ENCODE assay signal across 10 cellular contexts in genomic region chr16:17301593-17302135, GRCh38.
DNase-seq lines count a peak whose midpoint lies in the region; ATAC-seq, FAIRE-seq and TF ChIP-seq lines count a peak whose summit lies in the region.
"Had no signal": no experiment of that assay in that cellular context is flagged by ENCODE, and none has a peak within 500 bp of the region (broad histone marks: within the 10 kb centered on the region; RNA-seq: fewer than 3 reads in every experiment).

No MANE protein-coding gene starts in this region.

- TF ChIP-seq POLR2A in GM12892 (IDR thresholded peaks at IDR 0.05; ENCODE audit: low read depth, low read length), result no peak

- peaks cover 8% of the 10 kb centered on the region for H3K4me1 ChIP-seq in right cardiac atrium (ENCODE audit: control insufficient read depth, insufficient read depth, low read length)
- no peaks in the 10 kb centered on the region for H3K4me1 ChIP-seq in HAP-1

- no peaks in the 10 kb centered on the region for H3K36me3 Mint-ChIP-seq in effector memory CD8-positive, alpha-beta T cell (ENCODE audit: insufficient read depth)

- H3K4me3 ChIP-seq in right cardiac atrium (ENCODE audit: low read length) (no peak overlapping the region), HAP-1 (no peak overlapping the region)

- peak; percentile 35 for DNase-seq in GM12892 (ENCODE audit: insufficient read length)
- no peak for DNase-seq in effector memory CD8-positive, alpha-beta T cell
- DNase-seq in right cardiac atrium, result no peak
- no peak for DNase-seq in HAP-1 (ENCODE audit: low spot score in 2 of 2)
- DNase-seq in NCI-H1048 (lab: John Stamatoyannopoulos, UW), result no peak
- no peak for DNase-seq in islet precursor cell

- no peak overlapping the region for H3K4me3 Mint-ChIP-seq in effector memory CD8-positive, alpha-beta T cell
- H3K4me3 Mint-ChIP-seq: T-helper 1 cell treated with Interleukin-12 subunit alpha and Interleukin-12 subunit beta and Interleukin-4 antibody, amounts not matched to agents 30 μg/mL and 1 μg/mL, for 36 hours had no signal

- intact Hi-C loops in right cardiac atrium (cut with DNase I), result no loop called here

- no peak overlapping the region for H3K27ac Mint-ChIP-seq in effector memory CD8-positive, alpha-beta T cell

- H3K36me3 ChIP-seq in HAP-1 (replicated peaks), result no peaks in the 10 kb centered on the region

- peak; percentile 79 for FAIRE-seq in GM12892 (lab: Jason Lieb, UNC)
- FAIRE-seq: colon had no signal

- H3K9me3 ChIP-seq in right cardiac atrium (ENCODE audit: control insufficient read depth, low read length), result no peaks in the 10 kb centered on the region
- no peaks in the 10 kb centered on the region for H3K9me3 ChIP-seq in HAP-1

- in situ Hi-C loops in HAP-1 (cut with MboI; ENCODE audit: low sequenced_read_pairs), result no loop called here

- WGBS in right cardiac atrium, result 89% methylated on average over 10 of the region's 10 CpGs

- H3K27me3 ChIP-seq in right cardiac atrium (ENCODE audit: control insufficient read depth, insufficient read depth) (no peaks in the 10 kb centered on the region), HAP-1 (ENCODE audit: low read depth) (no peaks in the 10 kb centered on the region)

- ATAC-seq in GM21367 (IDR thresholded peaks at IDR 0.05; ENCODE audit: unreplicated experiment), result peak; percentile 83
- peak; percentile 86 for ATAC-seq in HG03432 (IDR thresholded peaks at IDR 0.05; ENCODE audit: unreplicated experiment)
- peak; percentile 68 for ATAC-seq in effector memory CD8-positive, alpha-beta T cell (replicated peaks)
- no peak for ATAC-seq in right cardiac atrium

- no peaks in the 10 kb centered on the region for H3K27me3 Mint-ChIP-seq in effector memory CD8-positive, alpha-beta T cell

- H3K4me1 Mint-ChIP-seq in effector memory CD8-positive, alpha-beta T cell (ENCODE audit: low read depth in 2 of 2), result peaks cover 21 to 33% of the 10 kb centered on the region in 2 donors

- H3K27ac ChIP-seq in right cardiac atrium (ENCODE audit: low read length), result no peak overlapping the region

- H3K9me3 Mint-ChIP-seq in effector memory CD8-positive, alpha-beta T cell, result no peaks in the 10 kb centered on the region
- H3K9me3 Mint-ChIP-seq: T-helper 1 cell treated with Interleukin-12 subunit alpha and Interleukin-12 subunit beta and Interleukin-4 antibody, amounts not matched to agents 30 μg/mL and 1 μg/mL, for 36 hours had no signal

Comparison
In these comparisons a context has a peak if more than half of its experiments do, and no peak if none do; other contexts are left out.
1. ATAC-seq: peak in GM21367 (single experiment), HG03432 (single experiment) and effector memory CD8-positive, alpha-beta T cell (single experiment); none in right cardiac atrium (0 of 2).